In genomic region chr1:37478890-37479254, GRCh38 we compare ENCODE assay signal across 7 cellular contexts. TPM values are rescaled to one million over a fixed set of nuclear protein-coding genes. Genes with fewer than 3 reads are reported as not detected.
A peak's percentile ranks its signal among the peaks of the same experiment; 100 is the strongest.
DNase-seq lines count a peak whose midpoint lies in the region; ATAC-seq and TF ChIP-seq lines count a peak whose summit lies in the region.

No MANE protein-coding gene starts in this region.

- CTCF ChIA-PET in HCT116 (lab: Charles Lee): interaction anchor here (0.7 to 7.2 kb wide), 3 partner anchors 9 to 125 kb away, joined by 3 to 59 read pairs (median 4); no protein-coding TSS in a partner anchor

- H4K20me1 ChIP-seq in HCT116 (ENCODE audit: insufficient read depth) (no peaks in the 10 kb centered on the region), SU-DHL-6 (ENCODE audit: low read depth, low read length) (no peaks in the 10 kb centered on the region)

- intact Hi-C loops in HCT116 (cut with micrococcal nuclease) (loop anchor here (10.0 kb wide), 1 partner anchor 1916 kb away; no protein-coding TSS in a partner anchor), psoas muscle (cut with DNase I) (no loop called here), sciatic nerve (cut with DNase I) (no loop called here)

- H3K9me3 Mint-ChIP-seq in effector memory CD8-positive, alpha-beta T cell: no peaks in the 10 kb centered on the region

- 63 to 71% (median 67%) methylated on average over 3 of the region's 3 CpGs for WGBS in psoas muscle, 3 donors

- DNase-seq in HCT116 (ENCODE audit: low read depth, low spot score): no peak
- peak; percentile 42 to 56 (median 46) for DNase-seq in effector memory CD8-positive, alpha-beta T cell
- peak in 1 of 2 donors; percentile 12 for DNase-seq in psoas muscle
- no peak for DNase-seq in sciatic nerve (ENCODE audit: low spot score)
- no peak for DNase-seq in GM19240 (ENCODE audit: insufficient read length, low spot score)

- TF ChIP-seq CTCF in HCT116 (IDR thresholded peaks at IDR 0.05 in 2 of 3, conservative IDR thresholded peaks at IDR 0.05 in 1 of 3; ENCODE audit: borderline replicate concordance in 1 of 3, insufficient read depth in 1 of 3, low read depth in 2 of 3, low read length in 2 of 3) (no peak), SU-DHL-6 (IDR thresholded peaks at IDR 0.05; ENCODE audit: insufficient read depth, low read length, poor library complexity, severe bottlenecking) (no peak), psoas muscle (IDR thresholded peaks at IDR 0.05) (no peak)

- H3K9me3 ChIP-seq in HCT116 (ENCODE audit: control insufficient read depth in 1 of 2, insufficient read depth in 1 of 2, low read depth in 1 of 2, low read length in 2 of 2) (no peaks in the 10 kb centered on the region), SU-DHL-6 (ENCODE audit: insufficient read depth, low read length) (no peaks in the 10 kb centered on the region), psoas muscle (no peaks in the 10 kb centered on the region)

- BruUV-seq in HCT116 (replicated peaks; lab: Mats Ljungman, UMichigan): no TSS peak

- H2AFZ ChIP-seq in HCT116 (ENCODE audit: low read depth, low read length, poor library complexity, severe bottlenecking): no peak overlapping the region
- H2AFZ ChIP-seq in SU-DHL-6 (ENCODE audit: low read depth, low read length, severe bottlenecking): no peak overlapping the region

- peak overlapping the region; percentile 78 for H3K4me2 ChIP-seq in HCT116 (ENCODE audit: low read length)
- H3K4me2 ChIP-seq in SU-DHL-6 (ENCODE audit: low read depth, low read length, poor library complexity, severe bottlenecking): peak overlapping the region; percentile 97

- TF ChIP-seq POLR2A in HCT116 (IDR thresholded peaks at IDR 0.05; ENCODE audit: borderline replicate concordance, extremely low read depth, insufficient read depth, insufficient read length): no peak

- H3K4me3 ChIP-seq in HCT116 (replicated peaks in 1 of 2; ENCODE audit: low read depth in 1 of 2, low read length in 2 of 2) (peak overlapping the region; percentile 40 to 49), SU-DHL-6 (ENCODE audit: insufficient read depth, low read length, poor library complexity, severe bottlenecking) (peak overlapping the region; percentile 73), psoas muscle (peak overlapping the region; percentile 72)

- peaks cover 15 to 42% of the 10 kb centered on the region in 2 experiments; a peak in 3 of 4 replicates for H3K36me3 ChIP-seq in HCT116 (ENCODE audit: control insufficient read depth in 1 of 2, insufficient read depth in 2 of 2, low read length in 2 of 2)
- no peaks in the 10 kb centered on the region; the same call in 1 of the 2 replicates for H3K36me3 ChIP-seq in SU-DHL-6 (ENCODE audit: low read length)
- H3K36me3 ChIP-seq in psoas muscle (ENCODE audit: insufficient read depth in 1 of 2, low read depth in 1 of 2): peaks cover 9 to 81% of the 10 kb centered on the region in 2 donors

- H3K4me1 Mint-ChIP-seq in effector memory CD8-positive, alpha-beta T cell (ENCODE audit: low read depth in 2 of 2): peaks cover 53 to 64% of the 10 kb centered on the region in 2 donors

- H3K27me3 ChIP-seq in HCT116 (ENCODE audit: insufficient read depth, low read length) (no peaks in the 10 kb centered on the region), SU-DHL-6 (ENCODE audit: low read length) (no peaks in the 10 kb centered on the region), psoas muscle (ENCODE audit: insufficient read depth in 3 of 3, low read length in 2 of 3) (no peaks in the 10 kb centered on the region)

- ATAC-seq in HCT116 (no peak), psoas muscle (no peak), sciatic nerve (no peak), GM21737 (IDR thresholded peaks at IDR 0.05; ENCODE audit: unreplicated experiment) (no peak)
- ATAC-seq in effector memory CD8-positive, alpha-beta T cell (replicated peaks): peak; percentile 26

- H3K79me2 ChIP-seq in HCT116 (ENCODE audit: insufficient read depth, low read length) (peaks cover 69% of the 10 kb centered on the region), SU-DHL-6 (ENCODE audit: insufficient read depth, low read length) (peaks cover 45% of the 10 kb centered on the region)

- peaks cover 100% of the 10 kb centered on the region for H3K36me3 Mint-ChIP-seq in effector memory CD8-positive, alpha-beta T cell (ENCODE audit: insufficient read depth)

- H3K4me1 ChIP-seq in HCT116 (ENCODE audit: control insufficient read depth in 1 of 2, insufficient read depth in 2 of 2, low read length in 2 of 2): peaks cover 49 to 67% of the 10 kb centered on the region in 2 experiments
- H3K4me1 ChIP-seq in psoas muscle: peaks cover 57% of the 10 kb centered on the region

- RAD21 ChIA-PET in HCT116 (lab: Charles Lee; ENCODE audit: low non-redundant PET in 1 of 2, low total read pairs in 2 of 2, uncharacterized antibody in 2 of 2, unreplicated experiment in 2 of 2): interaction anchor here in 1 of 2 experiments (0.6 kb wide), 1 partner anchor 108 kb away, joined by 3 read pairs; no protein-coding TSS in a partner anchor

- H3K27ac ChIP-seq in HCT116 (ENCODE audit: low read depth, low read length) (peak overlapping the region; percentile 91), SU-DHL-6 (ENCODE audit: low read depth, low read length) (peak overlapping the region; percentile 89), psoas muscle (peak overlapping the region; percentile 90)

- H3K27ac Mint-ChIP-seq in effector memory CD8-positive, alpha-beta T cell: peak overlapping the region; percentile 98 to 99

- H3F3A ChIP-seq in SU-DHL-6 (ENCODE audit: insufficient read depth): peaks cover 23% of the 10 kb centered on the region

- H3K9ac ChIP-seq in HCT116 (ENCODE audit: low read length): peak overlapping the region; percentile 60
- peak overlapping the region; percentile 80 for H3K9ac ChIP-seq in SU-DHL-6 (ENCODE audit: low read length)

- no peaks in the 10 kb centered on the region for H3K9me2 ChIP-seq in HCT116 (ENCODE audit: insufficient read depth)
- no peaks in the 10 kb centered on the region for H3K9me2 ChIP-seq in SU-DHL-6 (replicated peaks; ENCODE audit: insufficient read depth, low read length)

- no peak for TF ChIP-seq RAD21 in HCT116 (IDR thresholded peaks at IDR 0.05; ENCODE audit: low read depth)

- peak overlapping the region; percentile 92 to 93 for H3K4me3 Mint-ChIP-seq in effector memory CD8-positive, alpha-beta T cell

- H3K27me3 Mint-ChIP-seq in effector memory CD8-positive, alpha-beta T cell: no peaks in the 10 kb centered on the region

- POLR2A ChIA-PET in HCT116 (lab: Charles Lee): interaction anchor here (0.6 to 1.0 kb wide), 3 partner anchors 9 to 1170 kb away, joined by 3 read pairs; no protein-coding TSS in a partner anchor

TF ChIP-seq in HCT116, 20 proteins besides CTCF, POLR2A, EP300 and RAD21:
- TF ChIP-seq, protein P1, sequence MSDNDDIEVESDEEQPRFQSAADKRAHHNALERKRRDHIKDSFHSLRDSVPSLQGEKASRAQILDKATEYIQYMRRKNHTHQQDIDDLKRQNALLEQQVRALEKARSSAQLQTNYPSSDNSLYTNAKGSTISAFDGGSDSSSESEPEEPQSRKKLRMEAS (IDR thresholded peaks at IDR 0.05): no peak
- TF ChIP-seq, protein P2, sequence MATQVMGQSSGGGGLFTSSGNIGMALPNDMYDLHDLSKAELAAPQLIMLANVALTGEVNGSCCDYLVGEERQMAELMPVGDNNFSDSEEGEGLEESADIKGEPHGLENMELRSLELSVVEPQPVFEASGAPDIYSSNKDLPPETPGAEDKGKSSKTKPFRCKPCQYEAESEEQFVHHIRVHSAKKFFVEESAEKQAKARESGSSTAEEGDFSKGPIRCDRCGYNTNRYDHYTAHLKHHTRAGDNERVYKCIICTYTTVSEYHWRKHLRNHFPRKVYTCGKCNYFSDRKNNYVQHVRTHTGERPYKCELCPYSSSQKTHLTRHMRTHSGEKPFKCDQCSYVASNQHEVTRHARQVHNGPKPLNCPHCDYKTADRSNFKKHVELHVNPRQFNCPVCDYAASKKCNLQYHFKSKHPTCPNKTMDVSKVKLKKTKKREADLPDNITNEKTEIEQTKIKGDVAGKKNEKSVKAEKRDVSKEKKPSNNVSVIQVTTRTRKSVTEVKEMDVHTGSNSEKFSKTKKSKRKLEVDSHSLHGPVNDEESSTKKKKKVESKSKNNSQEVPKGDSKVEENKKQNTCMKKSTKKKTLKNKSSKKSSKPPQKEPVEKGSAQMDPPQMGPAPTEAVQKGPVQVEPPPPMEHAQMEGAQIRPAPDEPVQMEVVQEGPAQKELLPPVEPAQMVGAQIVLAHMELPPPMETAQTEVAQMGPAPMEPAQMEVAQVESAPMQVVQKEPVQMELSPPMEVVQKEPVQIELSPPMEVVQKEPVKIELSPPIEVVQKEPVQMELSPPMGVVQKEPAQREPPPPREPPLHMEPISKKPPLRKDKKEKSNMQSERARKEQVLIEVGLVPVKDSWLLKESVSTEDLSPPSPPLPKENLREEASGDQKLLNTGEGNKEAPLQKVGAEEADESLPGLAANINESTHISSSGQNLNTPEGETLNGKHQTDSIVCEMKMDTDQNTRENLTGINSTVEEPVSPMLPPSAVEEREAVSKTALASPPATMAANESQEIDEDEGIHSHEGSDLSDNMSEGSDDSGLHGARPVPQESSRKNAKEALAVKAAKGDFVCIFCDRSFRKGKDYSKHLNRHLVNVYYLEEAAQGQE (IDR thresholded peaks at IDR 0.05; ENCODE audit: low read depth): no peak
- TF ChIP-seq CEBPB (IDR thresholded peaks at IDR 0.05; ENCODE audit: low read depth): no peak
- no peak for TF ChIP-seq SRF (IDR thresholded peaks at IDR 0.05; ENCODE audit: low read depth)

RNA-seq across cellular contexts. Expression of gene ZC3H12A, which starts 4.5 kb away (rescaled TPM):
- total RNA-seq in HCT116 (2021; ENCODE audit: unreplicated experiment) (10.6 TPM), psoas muscle (10 to 100 TPM in 3 of 4 donors, 1 to 10 TPM in 1; 1.9 to 30.2 (median 15.6) TPM), sciatic nerve (5.8 TPM)
- polyA plus RNA-seq in HCT116 (2012): 12.3 and 13.1 TPM in 2 replicates
- 10 to 100 TPM in 1 of 3 donors, 1 to 10 TPM in 2; 3.2 to 23.3 (median 3.7) TPM for polyA plus RNA-seq in psoas muscle

RNA-seq across cellular contexts. Expression of gene MEAF6, which starts 35.7 kb away (rescaled TPM):
- 50.3 TPM for total RNA-seq in HCT116 (2021; ENCODE audit: unreplicated experiment)
- 19.8 and 29.1 TPM in 2 replicates for polyA plus RNA-seq in HCT116 (2012)
- total RNA-seq in psoas muscle: 10 to 100 TPM; 27.2 to 35.5 (median 33.0) TPM
- polyA plus RNA-seq in psoas muscle: 100 to 1,000 TPM in 1 of 3 donors, 10 to 100 TPM in 2; 33.8 to 109 (median 43.1) TPM
- 52.7 TPM for total RNA-seq in sciatic nerve

Comparison
In these comparisons a context has a peak if more than half of its experiments do, and no peak if none do; other contexts are left out.
1. DNase-seq: peak in effector memory CD8-positive, alpha-beta T cell (3 of 3); none in HCT116 (single experiment), sciatic nerve (single experiment) and GM19240 (single experiment).
2. Peak in every context shown above with its lines, with median percentiles within 50 percentile points of each other: H3K27ac ChIP-seq and H3K4me3 ChIP-seq.